8 cellular contexts compared by ENCODE assay signal in genomic region chr5:175696139-175696854, GRCh38. TPM values are rescaled to one million over a fixed set of nuclear protein-coding genes. Genes with fewer than 3 reads are reported as not detected.
DNase-seq lines count a peak whose midpoint lies in the region; ATAC-seq and TF ChIP-seq lines count a peak whose summit lies in the region.

No MANE protein-coding gene starts in this region.

- H3K9me3 ChIP-seq in neural progenitor cell (ENCODE audit: low read depth) (no peaks in the 10 kb centered on the region), suprapubic skin (no peaks in the 10 kb centered on the region)

- TF ChIP-seq EP300 in suprapubic skin (IDR thresholded peaks at IDR 0.05) = no peak

- H3K27ac ChIP-seq in neural progenitor cell = no peak overlapping the region
- H3K27ac ChIP-seq in suprapubic skin = peak overlapping the region; percentile 51

- TF ChIP-seq CTCF in neural progenitor cell (IDR thresholded peaks at IDR 0.05) = peak; percentile 63
- TF ChIP-seq CTCF in suprapubic skin (IDR thresholded peaks at IDR 0.05) = peak; percentile 10 to 38

- H3K4me1 ChIP-seq in neural progenitor cell (no peaks in the 10 kb centered on the region), suprapubic skin (peaks cover 4% of the 10 kb centered on the region)

- peak; percentile 11 for DNase-seq in G401 (ENCODE audit: low spot score)
- DNase-seq in NCI-H187 (lab: John Stamatoyannopoulos, UW) = peak; percentile 35 to 68
- peak; percentile 92 for DNase-seq in activated CD4-positive, alpha-beta T cell treated with anti-CD3 and anti-CD28 coated beads for 48 hours
- peak; percentile 52 for DNase-seq in effector CD4-positive, alpha-beta T cell
- peak; percentile 60 for DNase-seq in neural progenitor cell (ENCODE audit: low spot score)
- DNase-seq in suprapubic skin (ENCODE audit: low spot score in 2 of 2) = peak in 1 of 2 donors; percentile 73

- H3K4me1 Mint-ChIP-seq in neural progenitor cell = peaks cover 45% of the 10 kb centered on the region

- TF ChIP-seq POLR2A in suprapubic skin (IDR thresholded peaks at IDR 0.05) = no peak

- H3F3A ChIP-seq in neural progenitor cell (ENCODE audit: low read depth) = no peaks in the 10 kb centered on the region

- H3K27me3 Mint-ChIP-seq in neural progenitor cell (ENCODE audit: insufficient read depth, low read depth) = peaks cover 11% of the 10 kb centered on the region

- in situ Hi-C loops in G401 (cut with HindIII; ENCODE audit: low sequenced_read_pairs) = no loop called here

- H3K27me3 ChIP-seq in neural progenitor cell (no peaks in the 10 kb centered on the region), suprapubic skin (peaks cover 2% of the 10 kb centered on the region)

- no peaks in the 10 kb centered on the region for H3K9me3 Mint-ChIP-seq in neural progenitor cell

- H3K4me3 ChIP-seq in neural progenitor cell = no peak overlapping the region
- H3K4me3 ChIP-seq in suprapubic skin = no peak overlapping the region

- H3K36me3 ChIP-seq in neural progenitor cell (no peaks in the 10 kb centered on the region), suprapubic skin (no peaks in the 10 kb centered on the region)

- no peak overlapping the region for H3K9ac ChIP-seq in neural progenitor cell

- H3K27ac Mint-ChIP-seq in neural progenitor cell = peak overlapping the region; percentile 46

- no peaks in the 10 kb centered on the region for H3K79me2 ChIP-seq in neural progenitor cell (ENCODE audit: low read depth)

- ATAC-seq in HG02759 (IDR thresholded peaks at IDR 0.05; ENCODE audit: unreplicated experiment) (no peak), GM18868 (IDR thresholded peaks at IDR 0.05; ENCODE audit: unreplicated experiment) (no peak)

- no peaks in the 10 kb centered on the region for H4K20me1 ChIP-seq in neural progenitor cell (ENCODE audit: low read depth)

- H2AFZ ChIP-seq in neural progenitor cell (replicated peaks) = peak overlapping the region; percentile 73

- WGBS in suprapubic skin = 48% methylated on average over 16 of the region's 16 CpGs

- no peaks in the 10 kb centered on the region for H3K36me3 Mint-ChIP-seq in neural progenitor cell

- H3K4me3 Mint-ChIP-seq in neural progenitor cell = peak overlapping the region; percentile 2

- no peak overlapping the region for H3K4me2 ChIP-seq in neural progenitor cell

RNA-seq across cellular contexts. Expression of gene HRH2, which starts 38.4 kb away (rescaled TPM):
- not detected in 2 replicates for total RNA-seq in G401 (2014; rRNA removed; shearing (Covaris generic))
- total RNA-seq in neural progenitor cell (ENCODE audit: low replicate concordance) (0.19 TPM in 1 of 2 replicates, not detected in the other), suprapubic skin (1 to 10 TPM in 2 of 4 donors, under 1 TPM in 2; 0.81 to 1.4 (median 1.0) TPM)
